In the genomic region with DNA sequence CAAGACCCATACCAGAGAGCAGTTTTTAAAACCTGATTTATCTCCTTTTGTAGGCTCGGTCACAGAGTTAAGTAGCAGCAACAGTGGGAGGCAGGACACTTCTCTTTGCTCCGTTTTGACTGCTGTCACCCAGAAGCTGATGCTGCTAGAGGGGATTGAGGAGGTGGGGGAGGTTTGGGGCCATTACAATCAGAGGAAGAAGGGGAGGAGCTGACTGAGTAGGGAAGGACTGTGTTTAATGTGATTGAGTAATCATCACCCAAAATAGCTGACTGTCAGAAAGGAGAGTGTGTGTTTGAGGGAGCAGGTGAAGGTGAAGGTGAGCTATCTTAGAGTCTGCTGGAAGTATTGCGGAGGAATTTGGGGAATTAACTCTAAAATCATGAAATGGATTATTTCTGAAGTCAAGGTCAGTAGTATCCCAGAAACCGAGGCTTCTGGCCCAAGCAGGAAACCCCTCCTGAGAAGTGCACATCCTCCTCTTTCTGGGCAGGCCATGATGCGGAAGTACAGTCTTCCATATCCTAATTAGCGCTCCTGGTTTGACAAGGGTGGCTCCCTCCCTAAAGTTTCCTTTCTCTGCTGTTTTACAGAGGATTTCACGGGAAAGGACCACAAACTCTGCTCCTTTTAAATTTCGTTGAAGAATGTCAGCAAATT, we compare ENCODE assay signal across 23 cellular contexts.
DNase-seq lines count a peak whose midpoint lies in the region; ATAC-seq and TF ChIP-seq lines count a peak whose summit lies in the region.
"Had no signal": no experiment of that assay in that cellular context is flagged by ENCODE, and none has a peak within 500 bp of the region (broad histone marks: within the 10 kb centered on the region; RNA-seq: fewer than 3 reads in every experiment).

No MANE protein-coding gene starts in this region.

- H3K4me1 Mint-ChIP-seq in WTC11 = peaks cover 9% of the 10 kb centered on the region
- no peaks in the 10 kb centered on the region for H3K4me1 Mint-ChIP-seq in activated CD8-positive, alpha-beta memory T cell treated with anti-CD3 and anti-CD28 coated beads, Interleukin-2, amount 10 ng/mL, durations not matched to agents 7 days and 5 days
- H3K4me1 Mint-ChIP-seq: memory B cell had no signal

- DNase-seq in NB4 (ENCODE audit: low read depth) (peak; percentile 2), WTC11 (ENCODE audit: low spot score) (no peak), left kidney (ENCODE audit: low read depth, low spot score) (peak; percentile 29), activated T-cell treated with anti-CD3 and anti-CD28 coated beads for 4 hours (no peak), NCI-H1930 (lab: John Stamatoyannopoulos, UW) (no peak)
- DNase-seq in activated CD8-positive, alpha-beta memory T cell treated with anti-CD3 and anti-CD28 coated beads, Interleukin-2, amount 10 ng/mL, durations not matched to agents 7 days and 5 days = no peak
- DNase-seq: activated CD4-positive, alpha-beta T cell treated with anti-CD3 and anti-CD28 coated beads for 48 hours; activated naive CD4-positive, alpha-beta T cell treated with Interleukin-2 at 50 U/mL for 16 hours; activated T-cell treated with anti-CD3 and anti-CD28 coated beads, Interleukin-2, amount 50 U/mL, for 48 hours; effector memory CD4-positive, alpha-beta T cell; NCI-H146; NCI-H510A; stimulated activated CD4-positive, alpha-beta T cell treated with anti-CD3 and anti-CD28 coated beads, Interleukin-12 subunit alpha, Interleukin-12 subunit beta, amount 100 ng/mL, for 4 hours; stimulated activated naive CD4-positive, alpha-beta T cell treated with Interleukin-2 at 50 U/mL for 16 hours; tibial artery had no signal

- no peaks in the 10 kb centered on the region for H3K36me3 ChIP-seq in skeletal muscle tissue (ENCODE audit: control insufficient read depth in 3 of 3, insufficient read depth in 3 of 3, low read length in 3 of 3)
- H3K36me3 ChIP-seq: adrenal gland, tibial artery had no signal

- no peak for TF ChIP-seq POLR2A in NB4 (IDR thresholded peaks at IDR 0.05; ENCODE audit: extremely low read depth, insufficient read length)

- no peak overlapping the region for H3K4me3 Mint-ChIP-seq in WTC11
- H3K4me3 Mint-ChIP-seq in activated CD8-positive, alpha-beta memory T cell treated with anti-CD3 and anti-CD28 coated beads, Interleukin-2, amount 10 ng/mL, durations not matched to agents 7 days and 5 days = no peak overlapping the region
- H3K4me3 Mint-ChIP-seq: brain; memory B cell; T-helper 1 cell treated with Interleukin-12 subunit alpha and Interleukin-12 subunit beta and Interleukin-4 antibody, amounts not matched to agents 30 μg/mL and 1 μg/mL, for 36 hours had no signal

- H3K9me3 ChIP-seq in skeletal muscle tissue (ENCODE audit: control insufficient read depth in 3 of 3, low read length in 3 of 3) = no peaks in the 10 kb centered on the region
- H3K9me3 ChIP-seq: adrenal gland had no signal

- CTCF ChIA-PET in WTC11 (lab: Charles Lee) = no interaction called here
- CTCF ChIA-PET in activated CD8-positive, alpha-beta memory T cell treated with anti-CD3 and anti-CD28 coated beads, Interleukin-2, amount 10 ng/mL, durations not matched to agents 7 days and 5 days (lab: Charles Lee) = no interaction called here

- no peaks in the 10 kb centered on the region for H3K9me3 Mint-ChIP-seq in WTC11
- H3K9me3 Mint-ChIP-seq in activated CD8-positive, alpha-beta memory T cell treated with anti-CD3 and anti-CD28 coated beads, Interleukin-2, amount 10 ng/mL, durations not matched to agents 7 days and 5 days (ENCODE audit: low read depth) = no peaks in the 10 kb centered on the region
- H3K9me3 Mint-ChIP-seq: brain; memory B cell; T-helper 1 cell treated with Interleukin-12 subunit alpha and Interleukin-12 subunit beta and Interleukin-4 antibody, amounts not matched to agents 30 μg/mL and 1 μg/mL, for 36 hours had no signal

- no peak overlapping the region for H3K9ac ChIP-seq in skeletal muscle tissue (ENCODE audit: low read depth in 1 of 3, low read length in 3 of 3)

- H3K36me3 Mint-ChIP-seq in WTC11 = no peaks in the 10 kb centered on the region
- H3K36me3 Mint-ChIP-seq in activated CD8-positive, alpha-beta memory T cell treated with anti-CD3 and anti-CD28 coated beads, Interleukin-2, amount 10 ng/mL, durations not matched to agents 7 days and 5 days = no peaks in the 10 kb centered on the region
- H3K36me3 Mint-ChIP-seq: brain, CD14-positive monocyte, memory B cell had no signal

- H3K4me1 ChIP-seq in skeletal muscle tissue (ENCODE audit: control insufficient read depth in 3 of 3, insufficient read depth in 3 of 3, low read length in 3 of 3) = peaks cover under 1 to 4% (median under 1%) of the 10 kb centered on the region in 3 donors
- H3K4me1 ChIP-seq: adrenal gland had no signal

- peak overlapping the region; percentile 55 for H3K27ac ChIP-seq in skeletal muscle tissue (ENCODE audit: low read depth, low read length)
- H3K27ac ChIP-seq: SK-N-MC, tibial artery had no signal

- H3K4me3 ChIP-seq in NB4 (ENCODE audit: low read depth, low read length) (no peak overlapping the region), skeletal muscle tissue (ENCODE audit: low read length in 3 of 3) (no peak overlapping the region)
- H3K4me3 ChIP-seq: adrenal gland, SK-N-MC, tibial artery had no signal

- no peaks in the 10 kb centered on the region for H3K27me3 Mint-ChIP-seq in WTC11 (ENCODE audit: low read depth)
- no peaks in the 10 kb centered on the region for H3K27me3 Mint-ChIP-seq in activated CD8-positive, alpha-beta memory T cell treated with anti-CD3 and anti-CD28 coated beads, Interleukin-2, amount 10 ng/mL, durations not matched to agents 7 days and 5 days
- H3K27me3 Mint-ChIP-seq: brain had no signal

- H3K27ac Mint-ChIP-seq in WTC11 = no peak overlapping the region
- H3K27ac Mint-ChIP-seq in activated CD8-positive, alpha-beta memory T cell treated with anti-CD3 and anti-CD28 coated beads, Interleukin-2, amount 10 ng/mL, durations not matched to agents 7 days and 5 days = no peak overlapping the region
- H3K27ac Mint-ChIP-seq: brain; memory B cell; T-helper 1 cell treated with Interleukin-12 subunit alpha and Interleukin-12 subunit beta and Interleukin-4 antibody, amounts not matched to agents 30 μg/mL and 1 μg/mL, for 36 hours had no signal

- peak; percentile 51; the same call in 1 of the 2 replicates for ATAC-seq in WTC11
- no peak for ATAC-seq in activated CD8-positive, alpha-beta memory T cell treated with anti-CD3 and anti-CD28 coated beads, Interleukin-2, amount 10 ng/mL, durations not matched to agents 7 days and 5 days
- ATAC-seq: esophagus mucosa had no signal

- no peaks in the 10 kb centered on the region for H3K27me3 ChIP-seq in skeletal muscle tissue (ENCODE audit: control insufficient read depth in 3 of 3, insufficient read depth in 3 of 3, low read length in 3 of 3)
- H3K27me3 ChIP-seq: adrenal gland, tibial artery had no signal

- POLR2A ChIA-PET in WTC11 (lab: Charles Lee) = no interaction called here

- TF ChIP-seq CTCF in NB4 (IDR thresholded peaks at IDR 0.05; ENCODE audit: low read depth, low read length) = no peak
- no peak for TF ChIP-seq CTCF in WTC11 (IDR thresholded peaks at IDR 0.05)

TF ChIP-seq in WTC11, 78 proteins besides CTCF, POLR2A, EP300 and RAD21 (continues in another document):
- TF ChIP-seq FOXJ3 (CRISPR knock-in tag; IDR thresholded peaks at IDR 0.05; ENCODE audit: borderline replicate concordance) (no peak), SOX15 (CRISPR knock-in tag; IDR thresholded peaks at IDR 0.05) (no peak), FOXK1 (CRISPR knock-in tag; IDR thresholded peaks at IDR 0.05) (no peak), ZNF671 (CRISPR knock-in tag; IDR thresholded peaks at IDR 0.05) (no peak)
- TF ChIP-seq, protein P1, sequence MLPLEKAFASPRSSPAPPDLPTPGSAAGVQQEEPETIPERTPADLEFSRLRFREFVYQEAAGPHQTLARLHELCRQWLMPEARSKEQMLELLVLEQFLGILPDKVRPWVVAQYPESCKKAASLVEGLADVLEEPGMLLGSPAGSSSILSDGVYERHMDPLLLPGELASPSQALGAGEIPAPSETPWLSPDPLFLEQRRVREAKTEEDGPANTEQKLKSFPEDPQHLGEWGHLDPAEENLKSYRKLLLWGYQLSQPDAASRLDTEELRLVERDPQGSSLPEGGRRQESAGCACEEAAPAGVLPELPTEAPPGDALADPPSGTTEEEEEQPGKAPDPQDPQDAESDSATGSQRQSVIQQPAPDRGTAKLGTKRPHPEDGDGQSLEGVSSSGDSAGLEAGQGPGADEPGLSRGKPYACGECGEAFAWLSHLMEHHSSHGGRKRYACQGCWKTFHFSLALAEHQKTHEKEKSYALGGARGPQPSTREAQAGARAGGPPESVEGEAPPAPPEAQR (CRISPR knock-in tag; IDR thresholded peaks at IDR 0.05) = no peak
- TF ChIP-seq, protein P2, sequence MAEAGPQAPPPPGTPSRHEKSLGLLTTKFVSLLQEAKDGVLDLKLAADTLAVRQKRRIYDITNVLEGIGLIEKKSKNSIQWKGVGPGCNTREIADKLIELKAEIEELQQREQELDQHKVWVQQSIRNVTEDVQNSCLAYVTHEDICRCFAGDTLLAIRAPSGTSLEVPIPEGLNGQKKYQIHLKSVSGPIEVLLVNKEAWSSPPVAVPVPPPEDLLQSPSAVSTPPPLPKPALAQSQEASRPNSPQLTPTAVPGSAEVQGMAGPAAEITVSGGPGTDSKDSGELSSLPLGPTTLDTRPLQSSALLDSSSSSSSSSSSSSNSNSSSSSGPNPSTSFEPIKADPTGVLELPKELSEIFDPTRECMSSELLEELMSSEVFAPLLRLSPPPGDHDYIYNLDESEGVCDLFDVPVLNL (CRISPR knock-in tag; IDR thresholded peaks at IDR 0.05; ENCODE audit: borderline replicate concordance, low read depth) = no peak
- TF ChIP-seq, protein P3, sequence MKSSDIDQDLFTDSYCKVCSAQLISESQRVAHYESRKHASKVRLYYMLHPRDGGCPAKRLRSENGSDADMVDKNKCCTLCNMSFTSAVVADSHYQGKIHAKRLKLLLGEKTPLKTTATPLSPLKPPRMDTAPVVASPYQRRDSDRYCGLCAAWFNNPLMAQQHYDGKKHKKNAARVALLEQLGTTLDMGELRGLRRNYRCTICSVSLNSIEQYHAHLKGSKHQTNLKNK (CRISPR knock-in tag; IDR thresholded peaks at IDR 0.05) = no peak

Comparison
In these comparisons a context has a peak if more than half of its experiments do, and no peak if none do; other contexts are left out.
1. DNase-seq: peak in NB4 (single experiment) and left kidney (single experiment); none in WTC11 (single experiment), activated CD8-positive, alpha-beta memory T cell treated with anti-CD3 and anti-CD28 coated beads, Interleukin-2, amount 10 ng/mL, durations not matched to agents 7 days and 5 days (single experiment), activated T-cell treated with anti-CD3 and anti-CD28 coated beads for 4 hours (single experiment) and NCI-H1930 (0 of 2).